Comparison of ENCODE assay signal across 29 cellular contexts in genomic region chr22:21965762-21966288, GRCh38.
"Had no signal": no experiment of that assay in that cellular context is flagged by ENCODE, and none has a peak within 500 bp of the region (broad histone marks: within the 10 kb centered on the region; RNA-seq: fewer than 3 reads in every experiment).

No MANE protein-coding gene starts in this region.

- H3K27ac Mint-ChIP-seq: dendritic cell treated with granulocyte-macrophage colony-stimulating factor and Interleukin-4, amounts not matched to agents 40 ng/mL and 50 ng/mL, for 4 days; effector memory CD8-positive, alpha-beta T cell; endodermal cell had no signal

- H3K27ac ChIP-seq: colonic mucosa, coronary artery, dorsolateral prefrontal cortex, epithelial cell of prostate, esophagus muscularis mucosa, esophagus squamous epithelium, foreskin keratinocyte, gastrocnemius medialis, gastroesophageal sphincter, heart left ventricle, heart right ventricle had no signal

- H3K4me1 ChIP-seq: colonic mucosa, esophagus muscularis mucosa, foreskin keratinocyte, gastroesophageal sphincter had no signal

- H3K4me3 ChIP-seq: colonic mucosa, coronary artery, dorsolateral prefrontal cortex, esophagus muscularis mucosa, esophagus squamous epithelium, gastrocnemius medialis, gastroesophageal sphincter, heart left ventricle, heart right ventricle had no signal

- FAIRE-seq: colon, endometrium, endothelial cell of umbilical vein, frontal cortex had no signal

- H3K27me3 ChIP-seq: colonic mucosa, dorsolateral prefrontal cortex, esophagus muscularis mucosa, esophagus squamous epithelium, foreskin keratinocyte, gastrocnemius medialis, gastroesophageal sphincter, heart left ventricle, heart right ventricle had no signal

- H3K27me3 Mint-ChIP-seq: dendritic cell treated with granulocyte-macrophage colony-stimulating factor and Interleukin-4, amounts not matched to agents 40 ng/mL and 50 ng/mL, for 4 days; effector memory CD8-positive, alpha-beta T cell had no signal

- ATAC-seq: effector memory CD8-positive, alpha-beta T cell; esophagus mucosa; foreskin keratinocyte; gastrocnemius medialis; gastroesophageal sphincter; heart left ventricle; heart right ventricle had no signal

- H3K9me3 ChIP-seq: colonic mucosa, esophagus muscularis mucosa, esophagus squamous epithelium, gastrocnemius medialis, gastroesophageal sphincter, heart left ventricle, heart right ventricle had no signal

- DNase-seq: colonic mucosa; cortex of kidney; dermis blood vessel endothelial cell; dorsolateral prefrontal cortex; effector CD4-positive, alpha-beta T cell; effector CD8-positive, alpha-beta T cell; effector memory CD4-positive, alpha-beta T cell; effector memory CD8-positive, alpha-beta T cell; endodermal cell; erythroblast; esophagus squamous epithelium; foreskin fibroblast; foreskin keratinocyte; foreskin melanocyte; gastrocnemius medialis; glutamatergic neuron; head of caudate nucleus; heart left ventricle; heart right ventricle had no signal

- H3K4me1 Mint-ChIP-seq: endodermal cell had no signal

- H3K4me3 Mint-ChIP-seq: dendritic cell treated with granulocyte-macrophage colony-stimulating factor and Interleukin-4, amounts not matched to agents 40 ng/mL and 50 ng/mL, for 4 days; effector memory CD8-positive, alpha-beta T cell; endodermal cell had no signal
